ENCODE assay signal across 20 cellular contexts in the genomic region with DNA sequence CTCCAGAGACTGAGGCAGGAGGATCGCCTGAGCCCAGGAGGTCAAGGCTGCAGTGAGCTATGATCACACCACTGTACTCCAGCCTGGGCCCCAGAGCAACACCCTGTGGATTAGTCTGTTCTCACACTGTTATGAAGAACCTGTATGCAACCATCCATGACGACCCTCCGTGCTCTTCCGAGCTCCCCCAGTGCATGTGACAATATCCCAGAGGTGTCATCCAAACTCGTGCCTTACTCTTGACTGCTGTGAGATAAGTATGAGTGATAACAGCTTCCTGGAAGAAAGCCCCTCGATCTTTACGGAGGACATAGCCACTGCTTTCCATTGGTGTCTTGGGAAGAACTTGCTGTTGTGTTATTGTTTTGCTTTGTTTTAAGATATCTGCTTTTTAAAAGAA.
DNase-seq lines count a peak whose midpoint lies in the region; ATAC-seq and TF ChIP-seq lines count a peak whose summit lies in the region.
"Had no signal": no experiment of that assay in that cellular context is flagged by ENCODE, and none has a peak within 500 bp of the region (broad histone marks: within the 10 kb centered on the region; RNA-seq: fewer than 3 reads in every experiment).

No MANE protein-coding gene starts in this region.

- H3K79me2 ChIP-seq in osteoblast (ENCODE audit: insufficient read depth, low read length) = no peaks in the 10 kb centered on the region

- H4K20me1 ChIP-seq in osteoblast (ENCODE audit: insufficient read depth, low read length) = no peaks in the 10 kb centered on the region
- H4K20me1 ChIP-seq: BLaER1 treated with 17β-estradiol and CSF1 and Interleukin-3, amounts not matched to agents 10 nM and 100 nM had no signal

- no peak overlapping the region for H3K4me2 ChIP-seq in osteoblast (ENCODE audit: insufficient read depth, low read length)
- H3K4me2 ChIP-seq: A549; BLaER1 treated with 17β-estradiol and CSF1 and Interleukin-3, amounts not matched to agents 10 nM and 100 nM had no signal

- H3K9me3 ChIP-seq in heart left ventricle = peaks cover 0 to 5% (median 0%) of the 10 kb centered on the region in 12 donors
- peaks cover 0 to 11% of the 10 kb centered on the region in 2 donors for H3K9me3 ChIP-seq in right atrium auricular region
- H3K9me3 ChIP-seq in osteoblast (ENCODE audit: low read depth, low read length) = no peaks in the 10 kb centered on the region
- H3K9me3 ChIP-seq: A549, BE2C, HAP-1 had no signal

- 10 to 20% (median 15%) methylated on average over 7 of the region's 7 CpGs for WGBS in heart left ventricle, 4 donors

- no peaks in the 10 kb centered on the region for H3K27me3 ChIP-seq in heart left ventricle
- H3K27me3 ChIP-seq in right atrium auricular region = no peaks in the 10 kb centered on the region
- no peaks in the 10 kb centered on the region for H3K27me3 ChIP-seq in osteoblast (ENCODE audit: insufficient read depth, low read length)
- H3K27me3 ChIP-seq: BE2C; BLaER1 treated with 17β-estradiol and CSF1 and Interleukin-3, amounts not matched to agents 10 nM and 100 nM had no signal

- TF ChIP-seq CTCF in heart left ventricle (IDR thresholded peaks at IDR 0.05) (no peak), right atrium auricular region (IDR thresholded peaks at IDR 0.05) (no peak), VCaP (conservative IDR thresholded peaks at IDR 0.05) (no peak), osteoblast (IDR thresholded peaks at IDR 0.05; ENCODE audit: extremely low read depth, low read depth, low read length) (no peak)

- no peak for TF ChIP-seq POLR2A in heart left ventricle (IDR thresholded peaks at IDR 0.05)

- DNase-seq in heart left ventricle = no peak
- no peak for DNase-seq in right atrium auricular region (ENCODE audit: low spot score)
- peak; percentile 22 for DNase-seq in ELF-1 (ENCODE audit: low read depth, low spot score)
- DNase-seq in osteoblast (ENCODE audit: insufficient read length, low spot score, missing footprints) = peak; percentile 65
- no peak for DNase-seq in NCI-H2029 treated with DMSO at 0.1 percent for 48 hours (lab: John Stamatoyannopoulos, UW)
- no peak for DNase-seq in DMS79 treated with DMSO at 0.1 percent for 48 hours (lab: John Stamatoyannopoulos, UW)
- DNase-seq: 8988T; ACHN; AML-193; BE2C; CD4-positive, alpha-beta T cell; CD8-positive, alpha-beta memory T cell; DMS 273 treated with DMSO at 0.1 percent for 48 hours; DMS79; GOT3; HFFc6 had no signal

- H2AFZ ChIP-seq in osteoblast (ENCODE audit: low read length) = no peak overlapping the region

- ATAC-seq in heart left ventricle = peak; percentile 40 to 59 (median 47)
- ATAC-seq: A549 had no signal

- no peak overlapping the region for H3K4me3 ChIP-seq in heart left ventricle
- H3K4me3 ChIP-seq in right atrium auricular region = no peak overlapping the region
- no peak overlapping the region for H3K4me3 ChIP-seq in osteoblast (ENCODE audit: insufficient read depth, low read length)
- H3K4me3 ChIP-seq: A549; BLaER1 treated with 17β-estradiol and CSF1 and Interleukin-3, amounts not matched to agents 10 nM and 100 nM; HAP-1 had no signal

- no peaks in the 10 kb centered on the region for H3K36me3 ChIP-seq in heart left ventricle
- H3K36me3 ChIP-seq in right atrium auricular region = no peaks in the 10 kb centered on the region
- H3K36me3 ChIP-seq in osteoblast (ENCODE audit: insufficient read depth, low read length) = no peaks in the 10 kb centered on the region
- H3K36me3 ChIP-seq: BE2C; BLaER1 treated with 17β-estradiol and CSF1 and Interleukin-3, amounts not matched to agents 10 nM and 100 nM; HAP-1 had no signal

- intact Hi-C loops in heart left ventricle (cut with DNase I) = loop anchor here in 2 of 10 donors (5.0 to 10.0 kb wide), 2 partner anchors 109 to 112 kb away; no protein-coding TSS in a partner anchor

- H3K4me1 ChIP-seq in heart left ventricle (peaks cover 0 to 3% (median 0%) of the 10 kb centered on the region in 12 donors), right atrium auricular region (no peaks in the 10 kb centered on the region), osteoblast (ENCODE audit: insufficient read depth, low read length) (no peaks in the 10 kb centered on the region)
- H3K4me1 ChIP-seq: A549; BE2C; BLaER1 treated with 17β-estradiol and CSF1 and Interleukin-3, amounts not matched to agents 10 nM and 100 nM; HAP-1 had no signal

- no peak overlapping the region for H3K27ac ChIP-seq in heart left ventricle
- H3K27ac ChIP-seq in right atrium auricular region = no peak overlapping the region
- peak overlapping the region; percentile 67 for H3K27ac ChIP-seq in VCaP
- H3K27ac ChIP-seq in osteoblast (ENCODE audit: low read depth, low read length) = no peak overlapping the region
- H3K27ac ChIP-seq: A549; BLaER1 treated with 17β-estradiol and CSF1 and Interleukin-3, amounts not matched to agents 10 nM and 100 nM had no signal

Comparison
In these comparisons a context has a peak if more than half of its experiments do, and no peak if none do; other contexts are left out.
1. DNase-seq: peak in ELF-1 (single experiment) and osteoblast (single experiment); none in heart left ventricle (0 of 5), right atrium auricular region (single experiment), NCI-H2029 treated with DMSO at 0.1 percent for 48 hours (single experiment) and DMS79 treated with DMSO at 0.1 percent for 48 hours (single experiment).